In the genomic region with DNA sequence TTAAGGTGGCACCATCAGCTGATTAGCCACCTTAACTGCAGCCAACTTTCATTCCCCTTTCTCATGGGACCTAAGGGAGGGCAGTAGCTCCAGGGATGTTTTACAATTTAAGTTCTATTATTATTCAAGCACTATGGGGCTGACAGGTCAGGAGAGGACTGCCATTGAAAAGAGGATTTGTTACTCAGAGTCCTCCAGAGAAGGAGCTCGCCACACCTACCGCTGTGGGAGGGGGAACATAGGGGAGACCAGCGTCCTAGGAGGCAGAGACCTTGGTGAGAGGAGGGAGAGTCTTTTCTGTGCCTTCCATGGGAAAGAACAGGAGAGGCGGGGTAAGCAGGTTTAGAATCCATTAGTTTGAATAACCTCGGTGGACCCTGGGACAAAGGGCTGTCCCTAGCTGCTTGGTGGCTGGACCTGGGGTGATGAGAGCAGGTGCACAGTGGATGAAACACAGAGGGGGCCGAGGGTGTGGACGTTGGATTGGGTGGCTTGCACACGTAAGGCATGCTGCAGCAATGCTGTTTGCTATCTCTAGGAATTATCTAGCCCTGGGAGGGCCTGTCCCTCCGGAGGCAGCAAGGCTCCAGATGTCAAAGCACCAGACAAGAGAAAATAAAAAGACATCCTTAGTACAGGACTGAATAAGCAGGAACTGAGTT, we compare ENCODE assay signal across 1 cellular context.
TF ChIP-seq lines count a peak whose summit lies in the region.

No MANE protein-coding gene starts in this region.

TF ChIP-seq in SK-N-SH, 30 proteins besides CTCF, POLR2A, EP300 and RAD21 (continued from another document):
- TF ChIP-seq TAF1 (IDR thresholded peaks at IDR 0.05; ENCODE audit: borderline replicate concordance, low read depth, low read length) = no peak
